8 cellular contexts compared by ENCODE assay signal in the genomic region with DNA sequence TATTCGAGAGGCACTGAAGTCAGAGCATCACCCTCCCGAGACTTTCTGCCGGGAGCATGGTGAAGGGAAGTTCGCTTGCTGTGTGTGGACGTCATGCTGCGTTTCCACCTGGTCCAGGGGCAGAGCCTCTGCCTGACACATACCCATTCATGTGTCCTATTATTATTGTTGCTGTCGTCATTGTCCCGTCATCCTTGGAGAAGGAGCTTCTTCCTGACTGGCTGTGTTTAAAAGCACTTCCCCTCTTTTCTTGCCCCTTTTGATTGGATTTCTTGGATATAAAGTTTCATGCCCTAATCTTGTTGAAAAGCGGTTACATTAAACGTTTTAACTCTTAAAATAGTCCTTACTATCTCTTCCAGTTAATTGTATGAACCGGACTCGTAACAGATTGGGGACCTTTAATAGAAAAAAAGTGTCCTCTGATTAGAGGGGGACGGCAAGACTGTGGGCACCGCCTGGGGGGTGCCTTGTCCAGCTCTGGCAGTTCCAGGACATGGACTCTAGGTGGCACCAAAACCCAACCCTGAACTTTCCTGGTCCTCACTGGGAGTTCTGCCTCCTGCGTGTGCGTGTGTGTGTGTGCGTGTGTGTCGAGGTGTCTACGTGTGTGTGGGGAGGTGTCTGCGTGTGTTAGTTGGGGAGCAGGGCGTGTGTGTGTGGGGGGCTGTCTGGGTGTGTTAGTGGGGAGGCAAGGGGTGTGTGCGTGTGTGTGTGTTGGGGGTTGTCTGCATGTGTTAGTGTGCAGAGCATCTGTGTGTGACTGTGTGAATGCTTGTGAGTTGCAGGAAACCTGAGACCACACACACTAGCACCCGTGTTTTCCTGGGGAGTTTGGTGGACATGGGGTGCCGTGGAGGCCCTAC.
DNase-seq lines count a peak whose midpoint lies in the region; ATAC-seq lines count a peak whose summit lies in the region.

No MANE protein-coding gene starts in this region.

- peak; percentile 13 for DNase-seq in activated T-helper 1 cell treated with Interleukin-2 at 50 U/mL for 16 hours (ENCODE audit: low read depth)
- no peak for DNase-seq in activated T-helper 1 cell treated with anti-CD3 and anti-CD28 coated beads, Interleukin-12 subunit alpha, Interleukin-12 subunit beta, Interleukin-2, Interleukin-4 antibody, amounts not matched to agents 30 ng/mL and 10 ng/mL and 1 ng/mL, durations not matched to agents 14 hours and 24 hours and 36 hours (ENCODE audit: low spot score)
- peak; percentile 72 for DNase-seq in NCI-H2227 treated with DMSO at 0.1 percent for 48 hours (lab: John Stamatoyannopoulos, UW)
- DNase-seq in activated CD4-positive, alpha-beta T cell treated with anti-CD3 and anti-CD28 coated beads, Interleukin-2, amount 50 U/mL, for 24 hours (ENCODE audit: low read depth in 1 of 2, low spot score in 1 of 2), result peak; percentile 11 to 29
- DNase-seq in effector CD4-positive, alpha-beta T cell, result peak; percentile 15
- DNase-seq in mesendoderm, result peak; percentile 79
- DNase-seq in stimulated activated naive CD4-positive, alpha-beta T cell treated with Interleukin-2 at 50 U/mL for 16 hours (lab: John Stamatoyannopoulos, UW), result peak; percentile 4

- no peak overlapping the region for H3K27ac Mint-ChIP-seq in activated T-helper 1 cell treated with anti-CD3 and anti-CD28 coated beads, Interleukin-12 subunit alpha, Interleukin-12 subunit beta, Interleukin-2, Interleukin-4 antibody, amounts not matched to agents 30 ng/mL and 10 ng/mL and 1 ng/mL, durations not matched to agents 14 hours and 24 hours and 36 hours

- no peak overlapping the region for H2BK5ac ChIP-seq in mesendoderm (ENCODE audit: low read length)

- H3K79me2 ChIP-seq in mesendoderm (ENCODE audit: control insufficient read depth, insufficient read depth, low read length), result no peaks in the 10 kb centered on the region

- no peaks in the 10 kb centered on the region for H3K36me3 Mint-ChIP-seq in activated T-helper 1 cell treated with anti-CD3 and anti-CD28 coated beads, Interleukin-12 subunit alpha, Interleukin-12 subunit beta, Interleukin-2, Interleukin-4 antibody, amounts not matched to agents 30 ng/mL and 10 ng/mL and 1 ng/mL, durations not matched to agents 14 hours and 24 hours and 36 hours (ENCODE audit: low read depth)

- H3K4me1 Mint-ChIP-seq in activated T-helper 1 cell treated with anti-CD3 and anti-CD28 coated beads, Interleukin-12 subunit alpha, Interleukin-12 subunit beta, Interleukin-2, Interleukin-4 antibody, amounts not matched to agents 30 ng/mL and 10 ng/mL and 1 ng/mL, durations not matched to agents 14 hours and 24 hours and 36 hours (ENCODE audit: low read depth), result peaks cover 6% of the 10 kb centered on the region

- H3K23ac ChIP-seq in mesendoderm (ENCODE audit: low read length), result no peak overlapping the region

- H3K4me3 ChIP-seq in mesendoderm (ENCODE audit: low read length), result no peak overlapping the region

- H2AK5ac ChIP-seq in mesendoderm (ENCODE audit: low read length), result no peak overlapping the region

- H3K18ac ChIP-seq in mesendoderm (ENCODE audit: low read length), result no peak overlapping the region

- no peak overlapping the region for H3K27ac ChIP-seq in mesendoderm (ENCODE audit: low read depth, low read length)

- H3K9me3 Mint-ChIP-seq in activated T-helper 1 cell treated with anti-CD3 and anti-CD28 coated beads, Interleukin-12 subunit alpha, Interleukin-12 subunit beta, Interleukin-2, Interleukin-4 antibody, amounts not matched to agents 30 ng/mL and 10 ng/mL and 1 ng/mL, durations not matched to agents 14 hours and 24 hours and 36 hours, result no peaks in the 10 kb centered on the region

- H3K36me3 ChIP-seq in mesendoderm (ENCODE audit: control insufficient read depth, insufficient read depth, low read length), result no peaks in the 10 kb centered on the region

- H2BK15ac ChIP-seq in mesendoderm (replicated peaks; ENCODE audit: low read depth), result no peak overlapping the region

- H3K79me1 ChIP-seq in mesendoderm (ENCODE audit: low read length), result peaks cover 9% of the 10 kb centered on the region

- no peak overlapping the region for H3K4ac ChIP-seq in mesendoderm (ENCODE audit: low read depth, low read length)

- ATAC-seq in GM21619 (IDR thresholded peaks at IDR 0.05; ENCODE audit: unreplicated experiment), result no peak

- peak overlapping the region; percentile 22 for H3K56ac ChIP-seq in mesendoderm (ENCODE audit: low read length)

- no peak overlapping the region for H3K4me3 Mint-ChIP-seq in activated T-helper 1 cell treated with anti-CD3 and anti-CD28 coated beads, Interleukin-12 subunit alpha, Interleukin-12 subunit beta, Interleukin-2, Interleukin-4 antibody, amounts not matched to agents 30 ng/mL and 10 ng/mL and 1 ng/mL, durations not matched to agents 14 hours and 24 hours and 36 hours

- intact Hi-C loops in activated T-helper 1 cell treated with anti-CD3 and anti-CD28 coated beads, Interleukin-12 subunit alpha, Interleukin-12 subunit beta, Interleukin-2, Interleukin-4 antibody, amounts not matched to agents 30 ng/mL and 10 ng/mL and 1 ng/mL, durations not matched to agents 14 hours and 24 hours and 36 hours (cut with micrococcal nuclease), result loop anchor here (2.0 kb wide), 1 partner anchor 131 kb away; no protein-coding TSS in a partner anchor

- H3K4me1 ChIP-seq in mesendoderm (ENCODE audit: control insufficient read depth, low read depth, low read length), result peaks cover 1% of the 10 kb centered on the region

- no peak overlapping the region for H3K9ac ChIP-seq in mesendoderm (ENCODE audit: low read length)

- WGBS in mesendoderm (ENCODE audit: extremely low coverage, insufficient coverage, low lambda C conversion rate), result no CpG with 5 or more reads among the region's 24 CpGs

- no peaks in the 10 kb centered on the region for H3K27me3 ChIP-seq in mesendoderm (ENCODE audit: insufficient read depth, low read length, poor library complexity)

- no peak overlapping the region for H4K5ac ChIP-seq in mesendoderm (ENCODE audit: low read length)

- no peak overlapping the region for H3K4me2 ChIP-seq in mesendoderm (ENCODE audit: low read length)

- H3K27me3 Mint-ChIP-seq in activated T-helper 1 cell treated with anti-CD3 and anti-CD28 coated beads, Interleukin-12 subunit alpha, Interleukin-12 subunit beta, Interleukin-2, Interleukin-4 antibody, amounts not matched to agents 30 ng/mL and 10 ng/mL and 1 ng/mL, durations not matched to agents 14 hours and 24 hours and 36 hours (ENCODE audit: insufficient read depth), result peaks cover 2% of the 10 kb centered on the region

- no peak overlapping the region for H2BK120ac ChIP-seq in mesendoderm (ENCODE audit: low read depth, low read length)

- H4K8ac ChIP-seq in mesendoderm (ENCODE audit: low read depth, low read length), result no peak overlapping the region
